ENCODE assay signal across 1 cellular context in genomic region chr10:70404906-70405824, GRCh38.
TF ChIP-seq lines count a peak whose summit lies in the region.

No MANE protein-coding gene starts in this region.

TF ChIP-seq in K562, 482 proteins besides CTCF, POLR2A, EP300 and RAD21 (continued from another document and continues in another):
- TF ChIP-seq CREB3 (tag; conservative IDR thresholded peaks at IDR 0.05; ENCODE audit: low read depth) (no peak), FOXK2 (conservative IDR thresholded peaks at IDR 0.05 in 1 of 2, IDR thresholded peaks at IDR 0.05 in 1 of 2; ENCODE audit: low read depth in 2 of 2) (peak; percentile 46 to 47; a peak in 1 of 4 replicates), GATAD2A (IDR thresholded peaks at IDR 0.05) (no peak), PHF8 (IDR thresholded peaks at IDR 0.05; ENCODE audit: borderline replicate concordance, low read length) (no peak), BRCA1 (IDR thresholded peaks at IDR 0.05) (no peak), BRCA1 (CRISPR knock-in tag; IDR thresholded peaks at IDR 0.05) (no peak), HNRNPK (IDR thresholded peaks at IDR 0.05; ENCODE audit: low read depth, low read length, poor library complexity, severe bottlenecking) (no peak), SMARCB1 (IDR thresholded peaks at IDR 0.05; ENCODE audit: insufficient read length, low read depth) (no peak), NFE2L1 (tag; IDR thresholded peaks at IDR 0.05; ENCODE audit: borderline replicate concordance, low read depth) (no peak), ZNF280A (IDR thresholded peaks at IDR 0.05; ENCODE audit: low read depth, partially characterized antibody) (no peak), ETV1 (tag; conservative IDR thresholded peaks at IDR 0.05; ENCODE audit: low read depth) (no peak), BCL6 (CRISPR knock-in tag; IDR thresholded peaks at IDR 0.05) (no peak), HMG20A (CRISPR knock-in tag; conservative IDR thresholded peaks at IDR 0.05) (no peak), ZNF785 (CRISPR knock-in tag; IDR thresholded peaks at IDR 0.05) (no peak), BRD9 (IDR thresholded peaks at IDR 0.05; ENCODE audit: low read depth, partially characterized antibody) (no peak), SNIP1 (IDR thresholded peaks at IDR 0.05; ENCODE audit: low read depth) (no peak), FOS (IDR thresholded peaks at IDR 0.05; ENCODE audit: extremely low read depth, insufficient read length) (no peak), ZNF165 (CRISPR knock-in tag; IDR thresholded peaks at IDR 0.05; ENCODE audit: borderline replicate concordance) (no peak), PBX2 (CRISPR knock-in tag; IDR thresholded peaks at IDR 0.05; ENCODE audit: low read depth) (no peak), PBX2 (tag; conservative IDR thresholded peaks at IDR 0.05; ENCODE audit: low read depth) (no peak), NFYB (IDR thresholded peaks at IDR 0.05; ENCODE audit: extremely low read depth, insufficient read length) (peak; percentile 13), SAP30 (IDR thresholded peaks at IDR 0.05; ENCODE audit: borderline replicate concordance, insufficient read depth, low read depth, low read length, poor library complexity, severe bottlenecking) (peak; percentile 55), ELK3 (CRISPR knock-in tag; IDR thresholded peaks at IDR 0.05) (no peak), ZNF444 (CRISPR knock-in tag; IDR thresholded peaks at IDR 0.05) (no peak), MEF2A (IDR thresholded peaks at IDR 0.05; ENCODE audit: control insufficient read depth, low read depth, low read length) (no peak), SRSF1 (IDR thresholded peaks at IDR 0.05; ENCODE audit: low read depth, low read length) (no peak), ZC3H8 (IDR thresholded peaks at IDR 0.05) (no peak), ZNF655 (CRISPR knock-in tag; IDR thresholded peaks at IDR 0.05) (no peak), HOMEZ (CRISPR knock-in tag; IDR thresholded peaks at IDR 0.05) (no peak), HMG20B (CRISPR knock-in tag; IDR thresholded peaks at IDR 0.05) (no peak), RCOR1 (IDR thresholded peaks at IDR 0.05; ENCODE audit: borderline replicate concordance in 1 of 2, low read depth in 2 of 2, low read length in 2 of 2) (peak in 1 of 2 experiments; percentile 92; a peak in 2 of 4 replicates), SIN3B (IDR thresholded peaks at IDR 0.05; ENCODE audit: low read depth) (no peak), OTX1 (CRISPR knock-in tag; IDR thresholded peaks at IDR 0.05) (no peak), XRCC4 (IDR thresholded peaks at IDR 0.05; ENCODE audit: extremely low read depth, insufficient read depth, insufficient read length) (no peak), ZNF324 (CRISPR knock-in tag; IDR thresholded peaks at IDR 0.05) (no peak), SREBF1 (IDR thresholded peaks at IDR 0.05; ENCODE audit: borderline replicate concordance, low read depth, low read length) (no peak), E2F1 (CRISPR knock-in tag; IDR thresholded peaks at IDR 0.05) (peak; percentile 4; the same call in 1 of the 2 replicates), ZC3H4 (CRISPR knock-in tag; IDR thresholded peaks at IDR 0.05; ENCODE audit: borderline replicate concordance) (no peak), STAT5A (IDR thresholded peaks at IDR 0.05; ENCODE audit: borderline replicate concordance, low read length) (no peak), EZH2 (IDR thresholded peaks at IDR 0.05; ENCODE audit: borderline replicate concordance, low read depth, low read length) (no peak), SMAD3 (CRISPR knock-in tag; conservative IDR thresholded peaks at IDR 0.05) (no peak), GABPB2 (CRISPR knock-in tag; conservative IDR thresholded peaks at IDR 0.05) (no peak), SIN3A (IDR thresholded peaks at IDR 0.05; ENCODE audit: borderline replicate concordance in 2 of 2, control insufficient read depth in 1 of 2, low read depth in 2 of 2, low read length in 2 of 2) (peak in 1 of 2 experiments; percentile 2; a peak in 1 of 4 replicates), SOX6 (IDR thresholded peaks at IDR 0.05) (peak; percentile 17; the same call in 1 of the 2 replicates), CBX1 (IDR thresholded peaks at IDR 0.05; ENCODE audit: low read depth) (no peak), NR3C1 (CRISPR knock-in tag; IDR thresholded peaks at IDR 0.05) (no peak), TRIM25 (IDR thresholded peaks at IDR 0.05; ENCODE audit: borderline replicate concordance) (no peak), ID3 (CRISPR knock-in tag; IDR thresholded peaks at IDR 0.05) (no peak), ID3 (tag; IDR thresholded peaks at IDR 0.05) (no peak), HES1 (IDR thresholded peaks at IDR 0.05; ENCODE audit: low read depth) (no peak), ATF7 (IDR thresholded peaks at IDR 0.05) (no peak), ZNF408 (CRISPR knock-in tag; IDR thresholded peaks at IDR 0.05; ENCODE audit: low read depth) (no peak), TAF1 (IDR thresholded peaks at IDR 0.05; ENCODE audit: control insufficient read depth, extremely low read depth, insufficient read depth, low read length, severe bottlenecking) (peak; percentile 23), ZBTB11 (CRISPR knock-in tag; IDR thresholded peaks at IDR 0.05) (no peak)
